Comparison of ENCODE assay signal across 22 cellular contexts in the genomic region with DNA sequence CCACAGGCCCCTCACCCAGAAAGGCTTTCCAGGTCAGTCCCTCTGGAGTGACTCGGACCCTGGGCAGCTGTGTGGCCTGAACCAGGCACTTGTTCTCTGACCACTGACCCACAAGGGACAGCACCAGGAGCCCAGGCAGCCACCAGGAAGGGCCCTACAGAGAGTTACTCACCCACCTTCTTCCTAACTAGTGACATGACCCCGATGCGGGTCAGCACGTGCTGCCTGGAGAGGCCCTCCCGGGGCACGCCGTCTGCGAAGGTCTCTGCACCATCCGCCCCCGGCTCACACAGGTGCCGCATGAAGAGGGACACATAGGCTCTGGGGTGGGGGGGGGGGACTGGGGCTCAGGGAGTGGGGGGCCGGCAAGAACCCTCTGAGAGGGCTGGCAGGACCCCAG. TPM values are rescaled to one million over a fixed set of nuclear protein-coding genes. Genes with fewer than 3 reads are reported as not detected.
A peak's percentile ranks its signal among the peaks of the same experiment; 100 is the strongest.
DNase-seq lines count a peak whose midpoint lies in the region; ATAC-seq, FAIRE-seq and TF ChIP-seq lines count a peak whose summit lies in the region.
"Had no signal": no experiment of that assay in that cellular context is flagged by ENCODE, and none has a peak within 500 bp of the region (broad histone marks: within the 10 kb centered on the region; RNA-seq: fewer than 3 reads in every experiment).

No MANE protein-coding gene starts in this region.

- H3K27ac Mint-ChIP-seq in WTC11 = no peak overlapping the region
- H3K27ac Mint-ChIP-seq: B cell; CD8-positive, alpha-beta T cell; HFFc6 had no signal

- no peak for ATAC-seq in WTC11
- ATAC-seq: CD8-positive, alpha-beta T cell had no signal

- POLR2A ChIA-PET in WTC11 (lab: Charles Lee) = no interaction called here
- POLR2A ChIA-PET in OCI-LY7 (lab: Charles Lee) = no interaction called here

- no peak overlapping the region for H2AK5ac ChIP-seq in mesendoderm (ENCODE audit: low read length)

- no peak overlapping the region for H3K9ac ChIP-seq in BLaER1
- no peak overlapping the region for H3K9ac ChIP-seq in kidney (ENCODE audit: low read length in 2 of 2)
- no peak overlapping the region for H3K9ac ChIP-seq in mesendoderm (ENCODE audit: low read length)

- H3K4me3 Mint-ChIP-seq in WTC11 = no peak overlapping the region
- H3K4me3 Mint-ChIP-seq: B cell; CD8-positive, alpha-beta T cell; HFFc6 had no signal

- no peaks in the 10 kb centered on the region for H3K9me2 ChIP-seq in OCI-LY7 (ENCODE audit: insufficient read depth, low read length)

- CTCF ChIA-PET in WTC11 (lab: Charles Lee) (no interaction called here), OCI-LY7 (lab: Charles Lee; ENCODE audit: unreplicated experiment) (no interaction called here)

- H3K27me3 ChIP-seq in BLaER1 (no peaks in the 10 kb centered on the region), sigmoid colon (peaks cover 0 to 23% (median 15%) of the 10 kb centered on the region in 3 donors), mesendoderm (ENCODE audit: insufficient read depth, low read length, poor library complexity) (no peaks in the 10 kb centered on the region), vagina (no peaks in the 10 kb centered on the region)

- H3K27me3 Mint-ChIP-seq in WTC11 (ENCODE audit: low read depth) = peaks cover 23% of the 10 kb centered on the region

- no peak overlapping the region for H3K18ac ChIP-seq in mesendoderm (ENCODE audit: low read length)

- no peak overlapping the region for H2BK5ac ChIP-seq in mesendoderm (ENCODE audit: low read length)

- TF ChIP-seq POLR2A in sigmoid colon (IDR thresholded peaks at IDR 0.05) (no peak), vagina (IDR thresholded peaks at IDR 0.05) (no peak)

- H3K27ac ChIP-seq in BLaER1 (no peak overlapping the region), kidney (ENCODE audit: low read depth in 2 of 2, low read length in 2 of 2) (no peak overlapping the region), sigmoid colon (no peak overlapping the region), mesendoderm (ENCODE audit: low read depth, low read length) (no peak overlapping the region), vagina (no peak overlapping the region), OCI-LY7 (ENCODE audit: low read depth, low read length, poor library complexity, severe bottlenecking) (no peak overlapping the region)
- H3K27ac ChIP-seq: C4-2B had no signal

- no peak overlapping the region for H2AFZ ChIP-seq in OCI-LY7 (ENCODE audit: low read length)

- WGBS in sigmoid colon, 2 donors = 92 to 93% methylated on average over 12 of the region's 12 CpGs
- no CpG with 5 or more reads among the region's 12 CpGs for WGBS in mesendoderm (ENCODE audit: extremely low coverage, insufficient coverage, low lambda C conversion rate)

- no peak overlapping the region for H3K56ac ChIP-seq in mesendoderm (ENCODE audit: low read length)

- H3K9me3 Mint-ChIP-seq in WTC11 = no peaks in the 10 kb centered on the region
- H3K9me3 Mint-ChIP-seq: CD8-positive, alpha-beta T cell; HFFc6 had no signal

- no peak overlapping the region for H4K5ac ChIP-seq in mesendoderm (ENCODE audit: low read length)

- TF ChIP-seq EP300 in sigmoid colon (IDR thresholded peaks at IDR 0.05) = no peak

- BruUV-seq in OCI-LY7 (replicated peaks; lab: Mats Ljungman, UMichigan) = no TSS peak

- H3K23ac ChIP-seq in mesendoderm (ENCODE audit: low read length) = no peak overlapping the region

- no peaks in the 10 kb centered on the region for H3K79me1 ChIP-seq in mesendoderm (ENCODE audit: low read length)

- H3K79me2 ChIP-seq in mesendoderm (ENCODE audit: control insufficient read depth, insufficient read depth, low read length) = no peaks in the 10 kb centered on the region
- H3K79me2 ChIP-seq in OCI-LY7 (ENCODE audit: insufficient read depth, low read depth, low read length) = no peaks in the 10 kb centered on the region

- H3K4ac ChIP-seq in mesendoderm (ENCODE audit: low read depth, low read length) = no peak overlapping the region

- H3K4me2 ChIP-seq in BLaER1 = peak overlapping the region; percentile 55; the same call in 1 of the 2 replicates
- H3K4me2 ChIP-seq in mesendoderm (ENCODE audit: low read length) = no peak overlapping the region
- H3K4me2 ChIP-seq in OCI-LY7 (ENCODE audit: low read length) = no peak overlapping the region

- H3K4me1 Mint-ChIP-seq in WTC11 = 0 out of 2 replicates have a peak, but pooled peaks cover 3% of the 10 kb centered on the region

- H3K4me3 ChIP-seq in BLaER1 = no peak overlapping the region
- H3K4me3 ChIP-seq in kidney (ENCODE audit: low read length in 2 of 2) = no peak overlapping the region
- H3K4me3 ChIP-seq in sigmoid colon = no peak overlapping the region
- H3K4me3 ChIP-seq in mesendoderm (ENCODE audit: low read length) = no peak overlapping the region
- no peak overlapping the region for H3K4me3 ChIP-seq in vagina
- no peak overlapping the region for H3K4me3 ChIP-seq in OCI-LY7 (ENCODE audit: low read depth, low read length, poor library complexity, severe bottlenecking)

- no peaks in the 10 kb centered on the region for H3K36me3 ChIP-seq in BLaER1
- no peaks in the 10 kb centered on the region for H3K36me3 ChIP-seq in kidney (ENCODE audit: control insufficient read depth in 1 of 2, insufficient read depth in 2 of 2, low read length in 2 of 2)
- no peaks in the 10 kb centered on the region for H3K36me3 ChIP-seq in sigmoid colon
- no peaks in the 10 kb centered on the region for H3K36me3 ChIP-seq in mesendoderm (ENCODE audit: control insufficient read depth, insufficient read depth, low read length)
- H3K36me3 ChIP-seq in vagina = no peaks in the 10 kb centered on the region
- H3K36me3 ChIP-seq in OCI-LY7 (ENCODE audit: insufficient read depth, low read length) = no peaks in the 10 kb centered on the region

- H3K36me3 Mint-ChIP-seq in WTC11 = no peaks in the 10 kb centered on the region
- H3K36me3 Mint-ChIP-seq: CD8-positive, alpha-beta T cell had no signal

- H3K4me1 ChIP-seq in BLaER1 = peaks cover 55% of the 10 kb centered on the region
- H3K4me1 ChIP-seq in kidney (ENCODE audit: control insufficient read depth in 1 of 2, insufficient read depth in 1 of 2, low read depth in 1 of 2, low read length in 2 of 2) = peaks cover 0 to 2% of the 10 kb centered on the region in 2 donors
- peaks cover 0 to 11% (median 8%) of the 10 kb centered on the region in 4 donors for H3K4me1 ChIP-seq in sigmoid colon
- peaks cover 2% of the 10 kb centered on the region for H3K4me1 ChIP-seq in mesendoderm (ENCODE audit: control insufficient read depth, low read depth, low read length)
- peaks cover 8% of the 10 kb centered on the region for H3K4me1 ChIP-seq in vagina
- no peaks in the 10 kb centered on the region for H3K4me1 ChIP-seq in OCI-LY7 (ENCODE audit: insufficient read depth, low read length, poor library complexity, severe bottlenecking)

- H3K9me3 ChIP-seq in BLaER1 (no peaks in the 10 kb centered on the region), kidney (ENCODE audit: control insufficient read depth in 1 of 2, low read length in 2 of 2) (no peaks in the 10 kb centered on the region), sigmoid colon (no peaks in the 10 kb centered on the region), vagina (no peaks in the 10 kb centered on the region), OCI-LY7 (ENCODE audit: low read length) (no peaks in the 10 kb centered on the region)

- no peaks in the 10 kb centered on the region for H4K20me1 ChIP-seq in BLaER1
- no peaks in the 10 kb centered on the region for H4K20me1 ChIP-seq in OCI-LY7 (ENCODE audit: insufficient read depth, low read length)

- H2BK120ac ChIP-seq in mesendoderm (ENCODE audit: low read depth, low read length) = no peak overlapping the region

- TF ChIP-seq CTCF in WTC11 (IDR thresholded peaks at IDR 0.05) = no peak
- no peak for TF ChIP-seq CTCF in kidney (IDR thresholded peaks at IDR 0.05; ENCODE audit: borderline replicate concordance, extremely low read depth, insufficient read depth)
- TF ChIP-seq CTCF in sigmoid colon (IDR thresholded peaks at IDR 0.05) = no peak
- TF ChIP-seq CTCF in vagina (IDR thresholded peaks at IDR 0.05) = no peak
- no peak for TF ChIP-seq CTCF in OCI-LY7 (conservative IDR thresholded peaks at IDR 0.05; ENCODE audit: low read length)

- no peak overlapping the region for H2BK15ac ChIP-seq in mesendoderm (replicated peaks; ENCODE audit: low read depth)

- FAIRE-seq in kidney (lab: Jason Lieb, UNC) = no peak
- FAIRE-seq: A204.1, D721Med, G401.6, GM12891, HTR-8/SVneo had no signal

- intact Hi-C loops in kidney (cut with DNase I) (no loop called here), sigmoid colon (cut with DNase I) (no loop called here), vagina (cut with DNase I) (no loop called here), OCI-LY7 (cut with micrococcal nuclease; ENCODE audit: unreplicated experiment) (no loop called here)

- DNase-seq in WTC11 (ENCODE audit: low spot score) = peak; percentile 8
- DNase-seq in kidney = peak; percentile 65
- DNase-seq in sigmoid colon = peak; percentile 62
- DNase-seq in mesendoderm = no peak
- no peak for DNase-seq in NCI-H2029 (lab: John Stamatoyannopoulos, UW)
- no peak for DNase-seq in vagina (ENCODE audit: extremely low spot score in 2 of 2)
- no peak for DNase-seq in OCI-LY7 (ENCODE audit: low spot score)
- DNase-seq: CD8-positive, alpha-beta T cell; COR-L47; DMS153; DMS79 treated with DMSO at 0.1 percent for 48 hours; EL; HCEC 1CT; HFFc6 had no signal

- no peak overlapping the region for H4K8ac ChIP-seq in mesendoderm (ENCODE audit: low read depth, low read length)

TF ChIP-seq in WTC11, 78 proteins besides CTCF, POLR2A, EP300 and RAD21 (continues in another document):
- TF ChIP-seq, protein P1, sequence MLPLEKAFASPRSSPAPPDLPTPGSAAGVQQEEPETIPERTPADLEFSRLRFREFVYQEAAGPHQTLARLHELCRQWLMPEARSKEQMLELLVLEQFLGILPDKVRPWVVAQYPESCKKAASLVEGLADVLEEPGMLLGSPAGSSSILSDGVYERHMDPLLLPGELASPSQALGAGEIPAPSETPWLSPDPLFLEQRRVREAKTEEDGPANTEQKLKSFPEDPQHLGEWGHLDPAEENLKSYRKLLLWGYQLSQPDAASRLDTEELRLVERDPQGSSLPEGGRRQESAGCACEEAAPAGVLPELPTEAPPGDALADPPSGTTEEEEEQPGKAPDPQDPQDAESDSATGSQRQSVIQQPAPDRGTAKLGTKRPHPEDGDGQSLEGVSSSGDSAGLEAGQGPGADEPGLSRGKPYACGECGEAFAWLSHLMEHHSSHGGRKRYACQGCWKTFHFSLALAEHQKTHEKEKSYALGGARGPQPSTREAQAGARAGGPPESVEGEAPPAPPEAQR (CRISPR knock-in tag; IDR thresholded peaks at IDR 0.05) = no peak

RNA-seq across cellular contexts. Expression of a gene that starts 55.8 kb away (rescaled TPM):
- 1.6 to 2.4 TPM (median 1.6 TPM) in 3 replicates for total RNA-seq in WTC11 (2021)
- 0.85 TPM for total RNA-seq in kidney
- polyA plus RNA-seq in kidney (ENCODE audit: insufficient read depth, low read depth, low replicate concordance) = 0.54 TPM
- total RNA-seq in sigmoid colon = 1 to 10 TPM in 3 of 4 donors, under 1 TPM in 1; 0.49 to 2.8 (median 1.5) TPM
- polyA plus RNA-seq in sigmoid colon = under 1 TPM in 1 of 3 donors, not detected in 2; 0.80 TPM
- 0.35 TPM for polyA plus RNA-seq in mesendoderm (2013, experiment 1 of 2)
- 0.53 TPM for polyA plus RNA-seq in mesendoderm (2013, experiment 2 of 2)
- 2.0 TPM for total RNA-seq in vagina
- 0.19 and 0.93 TPM in 2 replicates for total RNA-seq in OCI-LY7 (2014; rRNA removed; shearing (Covaris generic))
- 0.38 and 0.55 TPM in 2 replicates for total RNA-seq in OCI-LY7 (2022)

Comparison
In these comparisons a context has a peak if more than half of its experiments do, and no peak if none do; other contexts are left out.
1. DNase-seq: peak in WTC11 (single experiment), kidney (single experiment) and sigmoid colon (single experiment); none in mesendoderm (single experiment), NCI-H2029 (single experiment), vagina (0 of 2) and OCI-LY7 (single experiment).